ENCODE assay signal across 8 cellular contexts in the genomic region with DNA sequence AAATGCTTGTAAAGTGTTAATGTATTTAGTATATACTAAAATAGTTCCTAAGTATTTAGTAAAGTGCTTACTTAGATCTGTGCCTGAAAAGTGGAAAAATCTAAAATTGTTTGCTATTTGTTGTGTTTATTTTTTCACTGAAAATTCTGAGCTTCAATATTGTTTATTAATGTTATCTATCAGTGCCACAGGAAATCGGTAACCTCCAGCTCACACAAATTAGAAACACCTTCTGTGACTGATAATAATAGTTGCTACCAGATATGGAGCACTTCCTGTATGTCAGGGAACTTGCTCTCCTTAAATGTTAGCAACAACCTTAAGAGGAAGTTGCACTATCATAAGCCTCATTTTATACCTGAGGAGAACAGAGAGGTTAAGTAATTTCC. TPM values are rescaled to one million over a fixed set of nuclear protein-coding genes. Genes with fewer than 3 reads are reported as not detected.
A peak's percentile ranks its signal among the peaks of the same experiment; 100 is the strongest.
DNase-seq lines count a peak whose midpoint lies in the region; ATAC-seq and TF ChIP-seq lines count a peak whose summit lies in the region.

No MANE protein-coding gene starts in this region.

- peak overlapping the region; percentile 92 for H3K27ac Mint-ChIP-seq in Calu3 (ENCODE audit: unreplicated experiment)
- peak overlapping the region; percentile 8 to 98 (median 98) for H3K27ac Mint-ChIP-seq in brain

- intact Hi-C loops in Calu3 (cut with micrococcal nuclease; ENCODE audit: unreplicated experiment), result no loop called here

- ATAC-seq in GM21619 (IDR thresholded peaks at IDR 0.05; ENCODE audit: unreplicated experiment), result peak; percentile 30

- WGBS in mesodermal cell (ENCODE audit: insufficient coverage in 2 of 2), 2 experiments, result no CpG with 5 or more reads among the region's 1 CpG

- DNase-seq in Calu3 (no peak), KBM-7 (peak; percentile 70), NCI-H146 treated with DMSO at 0.1 percent for 48 hours (lab: John Stamatoyannopoulos, UW; ENCODE audit: unreplicated experiment) (no peak), NCI-H2171 (lab: John Stamatoyannopoulos, UW) (no peak)
- DNase-seq in stimulated activated CD4-positive, alpha-beta T cell treated with anti-CD3 and anti-CD28 coated beads, Interleukin-12 subunit alpha, Interleukin-12 subunit beta, amount 100 ng/mL, for 4 hours, result no peak

- H3K9me3 Mint-ChIP-seq in Calu3 (ENCODE audit: low read depth, unreplicated experiment) (no peaks in the 10 kb centered on the region), brain (peaks cover 0 to 3% (median 0%) of the 10 kb centered on the region in 5 experiments)

- BruUV-seq in Calu3 (replicated peaks; lab: Mats Ljungman, UMichigan), result TSS peak; percentile 48

- peaks cover 19% of the 10 kb centered on the region for H3K4me1 Mint-ChIP-seq in Calu3 (ENCODE audit: low read depth, unreplicated experiment)
- H3K4me1 Mint-ChIP-seq in brain, result peaks cover 21% of the 10 kb centered on the region

- TF ChIP-seq CTCF in Calu3 (IDR thresholded peaks at IDR 0.05; ENCODE audit: unreplicated experiment) (no peak), brain (conservative IDR thresholded peaks at IDR 0.05) (no peak)

- in situ Hi-C loops in KBM-7 (cut with MboI; ENCODE audit: low pct_unique_long_range_greater_than_20kb, low sequenced_read_pairs), result no loop called here

- peaks cover 27% of the 10 kb centered on the region for H3K36me3 ChIP-seq in mesodermal cell (ENCODE audit: control insufficient read depth, insufficient read depth, low read length)

- H3K9me3 ChIP-seq in mesodermal cell (ENCODE audit: control insufficient read depth, low read length), result no peaks in the 10 kb centered on the region

- peaks cover 36% of the 10 kb centered on the region for H3K36me3 Mint-ChIP-seq in Calu3 (ENCODE audit: insufficient read depth, unreplicated experiment)
- peaks cover 6% of the 10 kb centered on the region for H3K36me3 Mint-ChIP-seq in brain

- H3K4me3 ChIP-seq in mesodermal cell (ENCODE audit: extremely low read depth, insufficient read depth, low read length, poor library complexity, severe bottlenecking), result peak overlapping the region; percentile 90

- no peaks in the 10 kb centered on the region for H3K27me3 Mint-ChIP-seq in Calu3 (ENCODE audit: unreplicated experiment)
- H3K27me3 Mint-ChIP-seq in brain, result peaks cover 4% of the 10 kb centered on the region

- H3K27ac ChIP-seq in mesodermal cell (ENCODE audit: low read depth, low read length, severe bottlenecking), result peak overlapping the region; percentile 86

- peak overlapping the region; percentile 80 for H3K4me3 Mint-ChIP-seq in Calu3 (ENCODE audit: low read depth, unreplicated experiment)
- H3K4me3 Mint-ChIP-seq in brain, result peak overlapping the region; percentile 94 to 99 (median 97)

- no peaks in the 10 kb centered on the region for H3K4me1 ChIP-seq in mesodermal cell (ENCODE audit: control insufficient read depth, insufficient read depth, low read length, poor library complexity, severe bottlenecking)

- CTCF ChIA-PET in Calu3 (lab: Charles Lee), result interaction anchor here (0.8 to 1.9 kb wide), 7 partner anchors 11 to 281 kb away, joined by 3 to 9 read pairs (median 4); partner anchors contain the start of genes DAD1 and OXA1L

RNA-seq across cellular contexts. Expression of gene LRP10, which starts 0.7 kb away (rescaled TPM):
- total RNA-seq in Calu3 (2022), result 112 and 121 TPM in 2 replicates
- 51.6 TPM for polyA plus RNA-seq in brain (ENCODE audit: insufficient read depth, low read depth, low replicate concordance)
- polyA plus RNA-seq in mesodermal cell (2013, experiment 1 of 2), result 64.8 TPM
- 49.4 TPM for polyA plus RNA-seq in mesodermal cell (2013, experiment 2 of 2)

RNA-seq across cellular contexts. Expression of gene REM2, which starts 12.2 kb away (rescaled TPM):
- 0.85 and 1.0 TPM in 2 replicates for total RNA-seq in Calu3 (2022)
- 9.3 TPM for polyA plus RNA-seq in brain (ENCODE audit: insufficient read depth, low read depth, low replicate concordance)
- 1.9 TPM for polyA plus RNA-seq in mesodermal cell (2013, experiment 1 of 2)
- 1.5 TPM for polyA plus RNA-seq in mesodermal cell (2013, experiment 2 of 2)

RNA-seq across cellular contexts. Expression of gene MMP14, which starts 34.4 kb away (rescaled TPM):
- 7.8 and 10.5 TPM in 2 replicates for total RNA-seq in Calu3 (2022)
- polyA plus RNA-seq in brain (ENCODE audit: insufficient read depth, low read depth, low replicate concordance), result 59.7 TPM
- 340 TPM for polyA plus RNA-seq in mesodermal cell (2013, experiment 1 of 2)
- 281 TPM for polyA plus RNA-seq in mesodermal cell (2013, experiment 2 of 2)

RNA-seq across cellular contexts. Expression of gene MRPL52, which starts 41.1 kb away (rescaled TPM):
- total RNA-seq in Calu3 (2022), result 110 and 111 TPM in 2 replicates
- 160 TPM for polyA plus RNA-seq in brain (ENCODE audit: insufficient read depth, low read depth, low replicate concordance)
- polyA plus RNA-seq in mesodermal cell (2013, experiment 1 of 2), result 158 TPM
- 156 TPM for polyA plus RNA-seq in mesodermal cell (2013, experiment 2 of 2)

RNA-seq across cellular contexts. Expression of gene RBM23, which starts 48.1 kb away (rescaled TPM):
- 65.3 and 70.9 TPM in 2 replicates for total RNA-seq in Calu3 (2022)
- polyA plus RNA-seq in brain (ENCODE audit: insufficient read depth, low read depth, low replicate concordance), result 104 TPM
- polyA plus RNA-seq in mesodermal cell (2013, experiment 1 of 2), result 49.5 TPM
- polyA plus RNA-seq in mesodermal cell (2013, experiment 2 of 2), result 51.3 TPM
